9 cellular contexts compared by ENCODE assay signal in the genomic region with DNA sequence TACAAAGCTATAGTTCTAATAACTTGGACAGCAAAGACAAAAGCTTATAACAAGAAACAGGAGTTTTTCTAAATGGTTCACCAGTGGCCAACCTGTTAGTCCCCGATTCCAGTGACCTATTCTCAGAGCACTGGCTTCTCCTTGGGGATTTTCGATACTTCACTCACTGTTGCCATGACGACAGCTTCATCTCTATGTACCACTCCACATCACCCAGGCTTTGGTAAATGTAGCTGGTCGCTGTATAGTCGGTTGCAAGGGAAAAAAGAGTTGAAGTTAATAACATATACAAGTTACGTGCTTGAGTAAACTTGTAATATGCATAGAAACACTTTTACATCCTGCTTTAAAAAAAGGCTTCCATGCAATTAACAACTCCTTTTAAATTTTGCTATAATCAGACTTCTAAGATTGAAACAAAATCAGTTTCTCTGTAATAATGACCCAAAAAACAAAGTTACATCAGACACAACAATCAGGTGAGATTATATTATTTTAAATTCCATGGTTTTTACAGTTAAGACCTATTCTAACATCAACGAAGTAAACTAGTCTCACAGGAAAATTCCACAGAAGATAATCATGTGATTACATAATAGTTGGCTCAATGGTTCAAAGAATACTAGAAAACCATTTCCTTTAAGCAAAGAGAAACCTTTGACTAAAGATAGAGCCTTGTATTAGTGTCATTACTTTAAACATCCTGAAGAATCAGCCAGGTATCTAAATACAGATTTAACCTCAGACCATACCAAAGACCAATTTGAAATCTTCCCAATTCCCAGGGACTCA. TPM values are rescaled to one million over a fixed set of nuclear protein-coding genes. Genes with fewer than 3 reads are reported as not detected.
A peak's percentile ranks its signal among the peaks of the same experiment; 100 is the strongest.
DNase-seq lines count a peak whose midpoint lies in the region; ATAC-seq, FAIRE-seq and TF ChIP-seq lines count a peak whose summit lies in the region.
"Had no signal": no experiment of that assay in that cellular context is flagged by ENCODE, and none has a peak within 500 bp of the region (broad histone marks: within the 10 kb centered on the region; RNA-seq: fewer than 3 reads in every experiment).

No MANE protein-coding gene starts in this region.

- no peak for DNase-seq in stimulated activated naive CD8-positive, alpha-beta T cell treated with anti-CD3 and anti-CD28 coated beads, Interleukin-15, Interleukin-2, amounts not matched to agents 100 U/mL and 50 U/mL, for 24 hours
- no peak for DNase-seq in activated CD8-positive, alpha-beta T cell treated with anti-CD3 and anti-CD28 coated beads for 36 hours
- DNase-seq in kidney (no peak), vagina (ENCODE audit: extremely low spot score in 2 of 2) (no peak), SIG-M5 (lab: John Stamatoyannopoulos, UW) (no peak), HuH-7.5 (ENCODE audit: low spot score) (no peak)
- DNase-seq: activated CD4-positive, alpha-beta T cell treated with anti-CD3 and anti-CD28 coated beads for 48 hours had no signal

- H3K9me3 ChIP-seq in kidney (ENCODE audit: control insufficient read depth in 1 of 2, low read length in 2 of 2) (no peaks in the 10 kb centered on the region), vagina (no peaks in the 10 kb centered on the region)

- H3K27ac ChIP-seq in kidney (ENCODE audit: low read depth in 2 of 2, low read length in 2 of 2) (no peak overlapping the region), vagina (no peak overlapping the region)

- H3K36me3 Mint-ChIP-seq in stimulated activated naive CD8-positive, alpha-beta T cell treated with anti-CD3 and anti-CD28 coated beads, Interleukin-15, Interleukin-2, amounts not matched to agents 100 ng/mL and 50 ng/mL, for 24 hours (ENCODE audit: low read depth): peaks cover 78% of the 10 kb centered on the region
- peaks cover 87% of the 10 kb centered on the region for H3K36me3 Mint-ChIP-seq in activated CD8-positive, alpha-beta T cell treated with anti-CD3 and anti-CD28 coated beads for 36 hours (ENCODE audit: low read depth)

- H3K4me3 ChIP-seq in kidney (ENCODE audit: low read length in 2 of 2) (peak overlapping the region; percentile 77 to 96), vagina (peak overlapping the region; percentile 2 to 92)

- H3K27ac Mint-ChIP-seq in stimulated activated naive CD8-positive, alpha-beta T cell treated with anti-CD3 and anti-CD28 coated beads, Interleukin-15, Interleukin-2, amounts not matched to agents 100 ng/mL and 50 ng/mL, for 24 hours: peak overlapping the region; percentile 67
- peak overlapping the region; percentile 72 for H3K27ac Mint-ChIP-seq in activated CD8-positive, alpha-beta T cell treated with anti-CD3 and anti-CD28 coated beads for 36 hours

- no peak for ATAC-seq in stimulated activated naive CD8-positive, alpha-beta T cell treated with anti-CD3 and anti-CD28 coated beads, Interleukin-15, Interleukin-2, amounts not matched to agents 100 U/mL and 50 U/mL, for 24 hours
- no peak for ATAC-seq in activated CD8-positive, alpha-beta T cell treated with anti-CD3 and anti-CD28 coated beads for 36 hours
- no peak for ATAC-seq in GM18909 (IDR thresholded peaks at IDR 0.05; ENCODE audit: poor library complexity, unreplicated experiment)

- TF ChIP-seq CTCF in activated CD8-positive, alpha-beta T cell treated with anti-CD3 and anti-CD28 coated beads for 36 hours (IDR thresholded peaks at IDR 0.05): no peak
- TF ChIP-seq CTCF in kidney (IDR thresholded peaks at IDR 0.05; ENCODE audit: borderline replicate concordance, extremely low read depth, insufficient read depth) (no peak), vagina (IDR thresholded peaks at IDR 0.05) (no peak)

- H3K4me1 Mint-ChIP-seq in stimulated activated naive CD8-positive, alpha-beta T cell treated with anti-CD3 and anti-CD28 coated beads, Interleukin-15, Interleukin-2, amounts not matched to agents 100 ng/mL and 50 ng/mL, for 24 hours (ENCODE audit: low read depth): peaks cover 79% of the 10 kb centered on the region
- H3K4me1 Mint-ChIP-seq in activated CD8-positive, alpha-beta T cell treated with anti-CD3 and anti-CD28 coated beads for 36 hours (ENCODE audit: low read depth): peaks cover 64% of the 10 kb centered on the region

- TF ChIP-seq POLR2A in vagina (IDR thresholded peaks at IDR 0.05): no peak

- H3K36me3 ChIP-seq in kidney (ENCODE audit: control insufficient read depth in 1 of 2, insufficient read depth in 2 of 2, low read length in 2 of 2) (peaks cover 26 to 52% of the 10 kb centered on the region in 2 donors), vagina (peaks cover 0 to 58% of the 10 kb centered on the region in 2 donors)

- H3K9me3 Mint-ChIP-seq in stimulated activated naive CD8-positive, alpha-beta T cell treated with anti-CD3 and anti-CD28 coated beads, Interleukin-15, Interleukin-2, amounts not matched to agents 100 ng/mL and 50 ng/mL, for 24 hours: no peaks in the 10 kb centered on the region
- H3K9me3 Mint-ChIP-seq in activated CD8-positive, alpha-beta T cell treated with anti-CD3 and anti-CD28 coated beads for 36 hours: no peaks in the 10 kb centered on the region

- H3K4me1 ChIP-seq in kidney (ENCODE audit: control insufficient read depth in 1 of 2, insufficient read depth in 1 of 2, low read depth in 1 of 2, low read length in 2 of 2) (peaks cover 14 to 33% of the 10 kb centered on the region in 2 donors), vagina (peaks cover 66% of the 10 kb centered on the region)

- FAIRE-seq in kidney (lab: Jason Lieb, UNC): no peak

- intact Hi-C loops in activated CD8-positive, alpha-beta T cell treated with anti-CD3 and anti-CD28 coated beads for 36 hours (cut with micrococcal nuclease): loop anchor here (5.0 kb wide), 1 partner anchor 80 kb away; no protein-coding TSS in a partner anchor
- intact Hi-C loops in kidney (cut with DNase I): no loop called here
- intact Hi-C loops in vagina (cut with DNase I): no loop called here

- CTCF ChIA-PET in activated CD8-positive, alpha-beta T cell treated with anti-CD3 and anti-CD28 coated beads for 36 hours (lab: Charles Lee): interaction anchor here (1.1 to 3.0 kb wide), 4 partner anchors 13 to 26 kb away, joined by 3 to 25 read pairs (median 5); no protein-coding TSS in a partner anchor

- POLR2A ChIA-PET in activated CD8-positive, alpha-beta T cell treated with anti-CD3 and anti-CD28 coated beads for 36 hours (lab: Charles Lee): interaction anchor here (0.8 to 2.3 kb wide), 6 partner anchors 9 to 602 kb away, joined by 4 to 16 read pairs (median 5); a partner anchor contains a TSS

- peak overlapping the region in 1 of 2 donors; percentile 100 for H3K9ac ChIP-seq in kidney (ENCODE audit: low read length in 2 of 2)

- no peaks in the 10 kb centered on the region for H3K27me3 Mint-ChIP-seq in stimulated activated naive CD8-positive, alpha-beta T cell treated with anti-CD3 and anti-CD28 coated beads, Interleukin-15, Interleukin-2, amounts not matched to agents 100 ng/mL and 50 ng/mL, for 24 hours
- no peaks in the 10 kb centered on the region for H3K27me3 Mint-ChIP-seq in activated CD8-positive, alpha-beta T cell treated with anti-CD3 and anti-CD28 coated beads for 36 hours

- H3K4me3 Mint-ChIP-seq in stimulated activated naive CD8-positive, alpha-beta T cell treated with anti-CD3 and anti-CD28 coated beads, Interleukin-15, Interleukin-2, amounts not matched to agents 100 ng/mL and 50 ng/mL, for 24 hours: peak overlapping the region; percentile 100
- peak overlapping the region; percentile 97 for H3K4me3 Mint-ChIP-seq in activated CD8-positive, alpha-beta T cell treated with anti-CD3 and anti-CD28 coated beads for 36 hours

- H3K27me3 ChIP-seq in vagina: no peaks in the 10 kb centered on the region

RNA-seq across cellular contexts. Expression of a gene that starts 2.9 kb away (rescaled TPM):
- total RNA-seq in activated CD8-positive, alpha-beta T cell treated with anti-CD3 and anti-CD28 coated beads for 36 hours: 100 to 1,000 TPM; 180 to 191 TPM
- 104 TPM for total RNA-seq in kidney
- polyA plus RNA-seq in kidney (ENCODE audit: insufficient read depth, low read depth, low replicate concordance): 41.7 TPM
- 269 TPM for total RNA-seq in vagina
